Comparison of ENCODE assay signal across 7 cellular contexts in genomic region chr13:73754727-73755292, GRCh38.
DNase-seq lines count a peak whose midpoint lies in the region; ATAC-seq, FAIRE-seq and TF ChIP-seq lines count a peak whose summit lies in the region.

No MANE protein-coding gene starts in this region.

- DNase-seq in Daoy (ENCODE audit: low read depth) (peak; percentile 24), HTR-8/SVneo (ENCODE audit: insufficient read length, low spot score) (peak; percentile 20), NT2/D1 (ENCODE audit: low read depth, low spot score) (peak; percentile 28), bronchial epithelial cell (ENCODE audit: low read depth) (peak; percentile 68), left lobe of liver (ENCODE audit: low spot score) (no peak), upper lobe of right lung (no peak)

- FAIRE-seq in HTR-8/SVneo (lab: Jason Lieb, UNC) = no peak
- FAIRE-seq in bronchial epithelial cell (lab: Jason Lieb, UNC) = peak; percentile 73

- H3K27me3 ChIP-seq in NT2/D1 (ENCODE audit: insufficient read depth, insufficient read length) = no peaks in the 10 kb centered on the region
- H3K27me3 ChIP-seq in bronchial epithelial cell (ENCODE audit: control insufficient read depth, insufficient read depth, low read length) = no peaks in the 10 kb centered on the region
- H3K27me3 ChIP-seq in upper lobe of right lung = no peaks in the 10 kb centered on the region

- H3K9ac ChIP-seq in NT2/D1 (ENCODE audit: insufficient read length, low read depth) = no peak overlapping the region

- no peak overlapping the region for H3K27ac ChIP-seq in upper lobe of right lung

- intact Hi-C loops in upper lobe of right lung (cut with DNase I) = no loop called here

- no peak overlapping the region for H3K4me3 ChIP-seq in NT2/D1 (ENCODE audit: insufficient read length, low read depth)
- H3K4me3 ChIP-seq in bronchial epithelial cell (ENCODE audit: low read depth, low read length) = no peak overlapping the region
- no peak overlapping the region for H3K4me3 ChIP-seq in upper lobe of right lung

- ATAC-seq in GM19463 (IDR thresholded peaks at IDR 0.05; ENCODE audit: unreplicated experiment) (peak; percentile 78), left lobe of liver (peak; percentile 89), upper lobe of right lung (peak; percentile 76)

- peak; percentile 59 for TF ChIP-seq CTCF in bronchial epithelial cell (IDR thresholded peaks at IDR 0.05; ENCODE audit: insufficient read depth, low read length, severe bottlenecking)
- peak; percentile 72 for TF ChIP-seq CTCF in upper lobe of right lung (IDR thresholded peaks at IDR 0.05)

- no peaks in the 10 kb centered on the region for H3K36me3 ChIP-seq in NT2/D1 (ENCODE audit: insufficient read depth, insufficient read length, low read length)
- no peaks in the 10 kb centered on the region for H3K36me3 ChIP-seq in bronchial epithelial cell (ENCODE audit: control insufficient read depth, insufficient read depth, low read length)
- H3K36me3 ChIP-seq in upper lobe of right lung = no peaks in the 10 kb centered on the region

- no peaks in the 10 kb centered on the region for H3K9me3 ChIP-seq in NT2/D1 (ENCODE audit: insufficient read depth, low read length)
- no peaks in the 10 kb centered on the region for H3K9me3 ChIP-seq in upper lobe of right lung

- no peaks in the 10 kb centered on the region for H3K4me1 ChIP-seq in NT2/D1 (ENCODE audit: insufficient read depth, insufficient read length)
- no peaks in the 10 kb centered on the region for H3K4me1 ChIP-seq in upper lobe of right lung

Comparison
In these comparisons a context has a peak if more than half of its experiments do, and no peak if none do; other contexts are left out.
1. DNase-seq: peak in Daoy (single experiment), HTR-8/SVneo (single experiment), NT2/D1 (single experiment) and bronchial epithelial cell (single experiment); none in left lobe of liver (single experiment) and upper lobe of right lung (single experiment).
2. Peak in every context shown above with its lines, with median percentiles within 50 percentile points of each other: ATAC-seq.